In genomic region chr11:96013459-96014213, GRCh38 we compare ENCODE assay signal across 9 cellular contexts.
DNase-seq lines count a peak whose midpoint lies in the region; ATAC-seq and TF ChIP-seq lines count a peak whose summit lies in the region.
"Had no signal": no experiment of that assay in that cellular context is flagged by ENCODE, and none has a peak within 500 bp of the region (broad histone marks: within the 10 kb centered on the region; RNA-seq: fewer than 3 reads in every experiment).

No MANE protein-coding gene starts in this region.

- H3K27ac ChIP-seq in BLaER1 treated with 17β-estradiol and CSF1 and Interleukin-3, amounts not matched to agents 10 nM and 100 nM, result peak overlapping the region in 10 of 11 experiments; percentile 57 to 88 (median 82); a peak in 20 of 22 replicates
- peak overlapping the region; percentile 85 for H3K27ac ChIP-seq in mesodermal cell (ENCODE audit: low read depth, low read length, severe bottlenecking)
- H3K27ac ChIP-seq in ovary, result no peak overlapping the region
- H3K27ac ChIP-seq: HL-60 had no signal

- H3K27ac Mint-ChIP-seq in activated CD8-positive, alpha-beta T cell treated with anti-CD3 and anti-CD28 coated beads for 36 hours, result peak overlapping the region; percentile 90

- peaks cover 0 to 94% (median 0%) of the 10 kb centered on the region in 11 experiments; a peak in 5 of 22 replicates for H4K20me1 ChIP-seq in BLaER1 treated with 17β-estradiol and CSF1 and Interleukin-3, amounts not matched to agents 10 nM and 100 nM

- peaks cover 3% of the 10 kb centered on the region for H3K36me3 Mint-ChIP-seq in activated CD8-positive, alpha-beta T cell treated with anti-CD3 and anti-CD28 coated beads for 36 hours (ENCODE audit: low read depth)

- TF ChIP-seq CTCF in activated CD8-positive, alpha-beta T cell treated with anti-CD3 and anti-CD28 coated beads for 36 hours (IDR thresholded peaks at IDR 0.05), result no peak
- no peak for TF ChIP-seq CTCF in ovary (IDR thresholded peaks at IDR 0.05)

- H3K4me3 ChIP-seq in BLaER1 treated with 17β-estradiol and CSF1 and Interleukin-3, amounts not matched to agents 10 nM and 100 nM, result peak overlapping the region in 3 of 10 experiments; percentile 18 to 52 (median 36); a peak in 7 of 20 replicates
- H3K4me3 ChIP-seq in mesodermal cell (ENCODE audit: extremely low read depth, insufficient read depth, low read length, poor library complexity, severe bottlenecking) (no peak overlapping the region), ovary (no peak overlapping the region)

- H3K27me3 Mint-ChIP-seq in activated CD8-positive, alpha-beta T cell treated with anti-CD3 and anti-CD28 coated beads for 36 hours, result no peaks in the 10 kb centered on the region

- POLR2A ChIA-PET in activated CD8-positive, alpha-beta T cell treated with anti-CD3 and anti-CD28 coated beads for 36 hours (lab: Charles Lee), result interaction anchor here (0.6 to 1.8 kb wide), 6 partner anchors 15 to 376 kb away, joined by 3 to 5 read pairs (median 4); partner anchors contain the start of genes CCDC82 and JRKL

- WGBS in mesodermal cell (ENCODE audit: insufficient coverage in 2 of 2), 2 experiments, result 66 to 68% methylated on average over 11 to 14 of the region's 17 CpGs
- WGBS in ovary, 3 donors, result 86 to 92% (median 88%) methylated on average over 17 of the region's 17 CpGs

- DNase-seq in activated CD8-positive, alpha-beta T cell treated with anti-CD3 and anti-CD28 coated beads for 36 hours, result peak; percentile 47
- DNase-seq in amniotic stem cell (lab: John Stamatoyannopoulos, UW), result no peak
- no peak for DNase-seq in central memory CD4-positive, alpha-beta T cell
- DNase-seq in NCI-H748 (lab: John Stamatoyannopoulos, UW; ENCODE audit: unreplicated experiment), result no peak
- no peak for DNase-seq in ovary

- peak overlapping the region; percentile 75 to 94 (median 87) for H3K4me2 ChIP-seq in BLaER1 treated with 17β-estradiol and CSF1 and Interleukin-3, amounts not matched to agents 10 nM and 100 nM

- no peaks in the 10 kb centered on the region for H3K27me3 ChIP-seq in BLaER1 treated with 17β-estradiol and CSF1 and Interleukin-3, amounts not matched to agents 10 nM and 100 nM
- no peaks in the 10 kb centered on the region for H3K27me3 ChIP-seq in ovary

- peaks cover 38 to 51% (median 46%) of the 10 kb centered on the region in 10 experiments for H3K4me1 ChIP-seq in BLaER1 treated with 17β-estradiol and CSF1 and Interleukin-3, amounts not matched to agents 10 nM and 100 nM
- H3K4me1 ChIP-seq in mesodermal cell (ENCODE audit: control insufficient read depth, insufficient read depth, low read length, poor library complexity, severe bottlenecking) (peaks cover 29% of the 10 kb centered on the region), ovary (ENCODE audit: insufficient read depth) (no peaks in the 10 kb centered on the region)

- no peak for TF ChIP-seq POLR2A in ovary (IDR thresholded peaks at IDR 0.05)

- no peaks in the 10 kb centered on the region for H3K9me3 Mint-ChIP-seq in activated CD8-positive, alpha-beta T cell treated with anti-CD3 and anti-CD28 coated beads for 36 hours

- peaks cover 58% of the 10 kb centered on the region for H3K4me1 Mint-ChIP-seq in activated CD8-positive, alpha-beta T cell treated with anti-CD3 and anti-CD28 coated beads for 36 hours (ENCODE audit: low read depth)

- intact Hi-C loops in activated CD8-positive, alpha-beta T cell treated with anti-CD3 and anti-CD28 coated beads for 36 hours (cut with micrococcal nuclease), result loop anchor here (2.0 to 5.0 kb wide), 4 partner anchors 49 to 329 kb away; partner anchors contain the start of gene MAML2
- intact Hi-C loops in ovary (cut with DNase I), result no loop called here

- H3K9me3 ChIP-seq in BLaER1 treated with 17β-estradiol and CSF1 and Interleukin-3, amounts not matched to agents 10 nM and 100 nM (replicated peaks in 1 of 11), result no peaks in the 10 kb centered on the region
- no peaks in the 10 kb centered on the region for H3K9me3 ChIP-seq in mesodermal cell (ENCODE audit: control insufficient read depth, low read length)
- H3K9me3 ChIP-seq in ovary, result no peaks in the 10 kb centered on the region

- CTCF ChIA-PET in activated CD8-positive, alpha-beta T cell treated with anti-CD3 and anti-CD28 coated beads for 36 hours (lab: Charles Lee), result interaction anchor here (0.8 to 4.8 kb wide), 8 partner anchors 38 to 376 kb away, joined by 3 to 21 read pairs (median 4); partner anchors contain the start of genes CCDC82, JRKL and MAML2

- no peak for TF ChIP-seq EP300 in ovary (IDR thresholded peaks at IDR 0.05)

- ATAC-seq in HG02610 (IDR thresholded peaks at IDR 0.05; ENCODE audit: unreplicated experiment), result peak; percentile 4
- ATAC-seq in activated CD8-positive, alpha-beta T cell treated with anti-CD3 and anti-CD28 coated beads for 36 hours, result peak; percentile 17

- H3K4me3 Mint-ChIP-seq in activated CD8-positive, alpha-beta T cell treated with anti-CD3 and anti-CD28 coated beads for 36 hours, result peak overlapping the region; percentile 52

- H3K36me3 ChIP-seq in BLaER1 treated with 17β-estradiol and CSF1 and Interleukin-3, amounts not matched to agents 10 nM and 100 nM, result peaks cover 0 to 19% (median 0%) of the 10 kb centered on the region in 11 experiments; a peak in 2 of 22 replicates
- no peaks in the 10 kb centered on the region for H3K36me3 ChIP-seq in mesodermal cell (ENCODE audit: control insufficient read depth, insufficient read depth, low read length)
- H3K36me3 ChIP-seq in ovary, result no peaks in the 10 kb centered on the region

- peak overlapping the region; percentile 37 to 72 (median 67); a peak in 19 of 22 replicates for H3K9ac ChIP-seq in BLaER1 treated with 17β-estradiol and CSF1 and Interleukin-3, amounts not matched to agents 10 nM and 100 nM

Comparison
In these comparisons a context has a peak if more than half of its experiments do, and no peak if none do; other contexts are left out.
1. H3K27ac ChIP-seq: peak in BLaER1 treated with 17β-estradiol and CSF1 and Interleukin-3, amounts not matched to agents 10 nM and 100 nM (10 of 11) and mesodermal cell (single experiment); none in ovary (0 of 2).